Comparison of ENCODE assay signal across 1 cellular context in the genomic region with DNA sequence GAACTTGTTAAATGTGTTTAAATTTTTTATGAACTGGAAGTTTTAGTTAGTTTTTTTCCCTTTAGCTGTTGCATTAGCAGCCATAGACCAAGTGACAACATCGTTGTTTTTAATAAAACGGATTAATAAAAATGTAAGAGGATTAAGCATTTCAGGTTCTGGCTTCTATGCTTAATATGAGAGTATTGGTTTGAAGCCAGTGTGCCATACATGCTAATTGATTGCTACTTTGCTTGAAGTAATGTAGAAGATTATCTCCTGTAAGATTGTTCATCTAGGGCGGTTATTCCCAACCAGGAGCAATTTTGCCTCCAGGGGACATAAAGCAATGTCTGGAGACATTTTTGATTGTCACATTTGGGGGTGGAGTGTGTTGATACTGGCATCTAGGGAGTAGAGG.
TF ChIP-seq lines count a peak whose summit lies in the region.

No MANE protein-coding gene starts in this region.

TF ChIP-seq in GM23338, 12 proteins besides CTCF, POLR2A, EP300 and RAD21 (continued from another document):
- TF ChIP-seq, protein P1, sequence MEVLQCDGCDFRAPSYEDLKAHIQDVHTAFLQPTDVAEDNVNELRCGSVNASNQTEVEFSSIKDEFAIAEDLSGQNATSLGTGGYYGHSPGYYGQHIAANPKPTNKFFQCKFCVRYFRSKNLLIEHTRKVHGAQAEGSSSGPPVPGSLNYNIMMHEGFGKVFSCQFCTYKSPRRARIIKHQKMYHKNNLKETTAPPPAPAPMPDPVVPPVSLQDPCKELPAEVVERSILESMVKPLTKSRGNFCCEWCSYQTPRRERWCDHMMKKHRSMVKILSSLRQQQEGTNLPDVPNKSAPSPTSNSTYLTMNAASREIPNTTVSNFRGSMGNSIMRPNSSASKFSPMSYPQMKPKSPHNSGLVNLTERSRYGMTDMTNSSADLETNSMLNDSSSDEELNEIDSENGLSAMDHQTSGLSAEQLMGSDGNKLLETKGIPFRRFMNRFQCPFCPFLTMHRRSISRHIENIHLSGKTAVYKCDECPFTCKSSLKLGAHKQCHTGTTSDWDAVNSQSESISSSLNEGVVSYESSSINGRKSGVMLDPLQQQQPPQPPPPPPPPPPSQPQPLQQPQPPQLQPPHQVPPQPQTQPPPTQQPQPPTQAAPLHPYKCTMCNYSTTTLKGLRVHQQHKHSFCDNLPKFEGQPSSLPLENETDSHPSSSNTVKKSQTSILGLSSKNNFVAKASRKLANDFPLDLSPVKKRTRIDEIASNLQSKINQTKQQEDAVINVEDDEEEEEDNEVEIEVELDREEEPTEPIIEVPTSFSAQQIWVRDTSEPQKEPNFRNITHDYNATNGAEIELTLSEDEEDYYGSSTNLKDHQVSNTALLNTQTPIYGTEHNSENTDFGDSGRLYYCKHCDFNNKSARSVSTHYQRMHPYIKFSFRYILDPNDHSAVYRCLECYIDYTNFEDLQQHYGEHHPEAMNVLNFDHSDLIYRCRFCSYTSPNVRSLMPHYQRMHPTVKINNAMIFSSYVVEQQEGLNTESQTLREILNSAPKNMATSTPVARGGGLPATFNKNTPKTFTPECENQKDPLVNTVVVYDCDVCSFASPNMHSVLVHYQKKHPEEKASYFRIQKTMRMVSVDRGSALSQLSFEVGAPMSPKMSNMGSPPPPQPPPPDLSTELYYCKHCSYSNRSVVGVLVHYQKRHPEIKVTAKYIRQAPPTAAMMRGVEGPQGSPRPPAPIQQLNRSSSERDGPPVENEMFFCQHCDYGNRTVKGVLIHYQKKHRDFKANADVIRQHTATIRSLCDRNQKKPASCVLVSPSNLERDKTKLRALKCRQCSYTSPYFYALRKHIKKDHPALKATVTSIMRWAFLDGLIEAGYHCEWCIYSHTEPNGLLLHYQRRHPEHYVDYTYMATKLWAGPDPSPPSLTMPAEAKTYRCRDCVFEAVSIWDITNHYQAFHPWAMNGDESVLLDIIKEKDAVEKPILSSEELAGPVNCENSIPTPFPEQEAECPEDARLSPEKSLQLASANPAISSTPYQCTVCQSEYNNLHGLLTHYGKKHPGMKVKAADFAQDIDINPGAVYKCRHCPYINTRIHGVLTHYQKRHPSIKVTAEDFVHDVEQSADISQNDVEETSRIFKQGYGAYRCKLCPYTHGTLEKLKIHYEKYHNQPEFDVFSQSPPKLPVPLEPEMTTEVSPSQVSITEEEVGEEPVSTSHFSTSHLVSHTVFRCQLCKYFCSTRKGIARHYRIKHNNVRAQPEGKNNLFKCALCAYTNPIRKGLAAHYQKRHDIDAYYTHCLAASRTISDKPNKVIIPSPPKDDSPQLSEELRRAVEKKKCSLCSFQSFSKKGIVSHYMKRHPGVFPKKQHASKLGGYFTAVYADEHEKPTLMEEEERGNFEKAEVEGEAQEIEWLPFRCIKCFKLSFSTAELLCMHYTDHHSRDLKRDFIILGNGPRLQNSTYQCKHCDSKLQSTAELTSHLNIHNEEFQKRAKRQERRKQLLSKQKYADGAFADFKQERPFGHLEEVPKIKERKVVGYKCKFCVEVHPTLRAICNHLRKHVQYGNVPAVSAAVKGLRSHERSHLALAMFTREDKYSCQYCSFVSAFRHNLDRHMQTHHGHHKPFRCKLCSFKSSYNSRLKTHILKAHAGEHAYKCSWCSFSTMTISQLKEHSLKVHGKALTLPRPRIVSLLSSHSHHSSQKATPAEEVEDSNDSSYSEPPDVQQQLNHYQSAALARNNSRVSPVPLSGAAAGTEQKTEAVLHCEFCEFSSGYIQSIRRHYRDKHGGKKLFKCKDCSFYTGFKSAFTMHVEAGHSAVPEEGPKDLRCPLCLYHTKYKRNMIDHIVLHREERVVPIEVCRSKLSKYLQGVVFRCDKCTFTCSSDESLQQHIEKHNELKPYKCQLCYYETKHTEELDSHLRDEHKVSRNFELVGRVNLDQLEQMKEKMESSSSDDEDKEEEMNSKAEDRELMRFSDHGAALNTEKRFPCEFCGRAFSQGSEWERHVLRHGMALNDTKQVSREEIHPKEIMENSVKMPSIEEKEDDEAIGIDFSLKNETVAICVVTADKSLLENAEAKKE (CRISPR knock-in tag; IDR thresholded peaks at IDR 0.05), result no peak
- TF ChIP-seq EZH2phosphoT487 (IDR thresholded peaks at IDR 0.05; ENCODE audit: unreplicated experiment) (no peak), NANOG (IDR thresholded peaks at IDR 0.05; ENCODE audit: borderline replicate concordance) (no peak)
